Comparison of ENCODE assay signal across 12 cellular contexts in the genomic region with DNA sequence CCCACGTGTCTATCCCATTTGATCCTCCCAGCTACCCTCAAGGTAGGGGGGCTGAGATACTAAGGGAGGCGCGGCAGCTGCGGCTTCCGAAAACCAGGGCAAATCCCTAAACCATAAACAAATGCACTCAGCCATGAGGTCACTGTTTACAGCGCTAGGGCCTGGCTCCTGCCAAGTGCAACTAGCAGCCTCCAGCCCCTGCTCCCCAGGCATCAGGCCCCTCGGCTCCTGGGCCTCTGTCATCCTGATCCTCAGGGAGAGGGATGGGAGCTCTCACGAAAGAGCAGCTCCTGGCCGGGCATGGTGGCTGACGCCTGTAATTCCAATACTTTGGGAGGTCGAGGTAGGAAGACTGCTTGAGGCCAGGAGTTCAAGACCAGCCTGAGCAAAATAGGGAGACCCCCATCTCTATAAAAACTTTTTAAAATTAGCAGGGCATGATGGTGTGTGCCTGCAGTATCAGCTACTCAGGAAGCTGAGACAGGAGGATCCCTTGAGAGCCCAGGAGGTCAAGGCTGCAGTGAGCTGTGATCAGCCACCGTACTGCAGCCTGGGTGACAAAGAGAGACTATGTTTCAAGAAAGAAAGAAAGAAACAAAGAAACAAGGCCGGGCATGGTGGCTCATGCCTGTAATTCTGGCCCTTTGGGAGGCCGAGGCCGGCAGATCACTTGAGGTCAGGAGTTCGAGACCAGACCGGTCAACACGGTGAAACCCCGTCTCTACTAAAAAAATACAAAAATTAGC. TPM values are rescaled to one million over a fixed set of nuclear protein-coding genes. Genes with fewer than 3 reads are reported as not detected.
DNase-seq lines count a peak whose midpoint lies in the region; ATAC-seq, FAIRE-seq and TF ChIP-seq lines count a peak whose summit lies in the region.
"Had no signal": no experiment of that assay in that cellular context is flagged by ENCODE, and none has a peak within 500 bp of the region (broad histone marks: within the 10 kb centered on the region; RNA-seq: fewer than 3 reads in every experiment).

No MANE protein-coding gene starts in this region.

- H2AFZ ChIP-seq in endothelial cell of umbilical vein (ENCODE audit: low read depth, low read length): no peak overlapping the region

- H3K27ac ChIP-seq in cardiac muscle cell: peak overlapping the region; percentile 3
- H3K27ac ChIP-seq in endothelial cell of umbilical vein (ENCODE audit: insufficient read depth, low read depth, low read length): peak overlapping the region; percentile 39
- H3K27ac ChIP-seq in aorta (ENCODE audit: low read depth in 1 of 2, low read length in 2 of 2): peak overlapping the region; percentile 5 to 72
- H3K27ac ChIP-seq in CD8-positive, alpha-beta memory T cell (ENCODE audit: low read depth, low read length): no peak overlapping the region

- H3K9ac ChIP-seq in endothelial cell of umbilical vein (replicated peaks; ENCODE audit: extremely low read depth, insufficient read depth, low read length): no peak overlapping the region

- H3K4me1 ChIP-seq in cardiac muscle cell (ENCODE audit: low read depth): peaks cover 14% of the 10 kb centered on the region
- H3K4me1 ChIP-seq in endothelial cell of umbilical vein (ENCODE audit: control insufficient read depth, extremely low read depth, insufficient read depth, low read length): peaks cover 41% of the 10 kb centered on the region
- no peaks in the 10 kb centered on the region for H3K4me1 ChIP-seq in aorta (ENCODE audit: control insufficient read depth in 1 of 2, insufficient read depth in 2 of 2, low read length in 2 of 2)
- H3K4me1 ChIP-seq in CD8-positive, alpha-beta memory T cell (ENCODE audit: insufficient read depth, low read length): no peaks in the 10 kb centered on the region

- no peak overlapping the region for H3K4me2 ChIP-seq in endothelial cell of umbilical vein (ENCODE audit: insufficient read depth, low read length)

- no peak for FAIRE-seq in endothelial cell of umbilical vein (lab: Jason Lieb, UNC)

- H3K36me3 Mint-ChIP-seq in neural crest cell (ENCODE audit: low read depth): no peaks in the 10 kb centered on the region
- no peaks in the 10 kb centered on the region for H3K36me3 Mint-ChIP-seq in CD8-positive, alpha-beta memory T cell
- no peaks in the 10 kb centered on the region for H3K36me3 Mint-ChIP-seq in activated T-helper 2 cell treated with anti-CD3 and anti-CD28 coated beads, Interferon-gamma antibody, Interleukin-2, Interleukin-4, amounts not matched to agents 10 μg/mL and 5 μg/mL and 100 μg/mL, durations not matched to agents 14 hours and 24 hours and 36 hours (ENCODE audit: low read depth)

- WGBS in aorta, 2 donors: 48 to 59% methylated on average over 19 of the region's 19 CpGs

- peaks cover 7% of the 10 kb centered on the region for H3K79me2 ChIP-seq in endothelial cell of umbilical vein (ENCODE audit: control insufficient read depth, insufficient read depth, low read length)

- peak overlapping the region; percentile 38 for H3K4me3 Mint-ChIP-seq in neural crest cell
- peak overlapping the region in 1 of 7 donors; percentile 80 for H3K4me3 Mint-ChIP-seq in CD8-positive, alpha-beta memory T cell
- no peak overlapping the region for H3K4me3 Mint-ChIP-seq in activated T-helper 2 cell treated with anti-CD3 and anti-CD28 coated beads, Interferon-gamma antibody, Interleukin-2, Interleukin-4, amounts not matched to agents 10 μg/mL and 5 μg/mL and 100 μg/mL, durations not matched to agents 14 hours and 24 hours and 36 hours (ENCODE audit: low read depth)
- H3K4me3 Mint-ChIP-seq: stimulated activated naive CD8-positive, alpha-beta T cell treated with anti-CD3 and anti-CD28 coated beads, Interleukin-15, Interleukin-2, amounts not matched to agents 100 ng/mL and 50 ng/mL, for 24 hours had no signal

- H3K9me3 Mint-ChIP-seq in neural crest cell: no peaks in the 10 kb centered on the region
- no peaks in the 10 kb centered on the region for H3K9me3 Mint-ChIP-seq in CD8-positive, alpha-beta memory T cell
- no peaks in the 10 kb centered on the region for H3K9me3 Mint-ChIP-seq in activated T-helper 2 cell treated with anti-CD3 and anti-CD28 coated beads, Interferon-gamma antibody, Interleukin-2, Interleukin-4, amounts not matched to agents 10 μg/mL and 5 μg/mL and 100 μg/mL, durations not matched to agents 14 hours and 24 hours and 36 hours
- H3K9me3 Mint-ChIP-seq: stimulated activated naive CD8-positive, alpha-beta T cell treated with anti-CD3 and anti-CD28 coated beads, Interleukin-15, Interleukin-2, amounts not matched to agents 100 ng/mL and 50 ng/mL, for 24 hours had no signal

- no peaks in the 10 kb centered on the region for H4K20me1 ChIP-seq in endothelial cell of umbilical vein (replicated peaks; ENCODE audit: control insufficient read depth, extremely low read depth, insufficient read depth, low read length)

- ATAC-seq in left cardiac atrium: no peak
- no peak for ATAC-seq in aorta (ENCODE audit: low FRiP score)
- ATAC-seq in HG02938 (IDR thresholded peaks at IDR 0.05; ENCODE audit: unreplicated experiment): no peak
- ATAC-seq: PC-3 had no signal

- no peaks in the 10 kb centered on the region for H3K27me3 Mint-ChIP-seq in neural crest cell (ENCODE audit: low read depth)
- no peaks in the 10 kb centered on the region for H3K27me3 Mint-ChIP-seq in CD8-positive, alpha-beta memory T cell
- no peaks in the 10 kb centered on the region for H3K27me3 Mint-ChIP-seq in activated T-helper 2 cell treated with anti-CD3 and anti-CD28 coated beads, Interferon-gamma antibody, Interleukin-2, Interleukin-4, amounts not matched to agents 10 μg/mL and 5 μg/mL and 100 μg/mL, durations not matched to agents 14 hours and 24 hours and 36 hours (ENCODE audit: low read depth)
- H3K27me3 Mint-ChIP-seq: stimulated activated naive CD8-positive, alpha-beta T cell treated with anti-CD3 and anti-CD28 coated beads, Interleukin-15, Interleukin-2, amounts not matched to agents 100 ng/mL and 50 ng/mL, for 24 hours had no signal

- H3K4me3 ChIP-seq in cardiac muscle cell (no peak overlapping the region), endothelial cell of umbilical vein (replicated peaks in 1 of 3; ENCODE audit: insufficient read depth in 1 of 3, low read depth in 1 of 3, low read length in 3 of 3) (no peak overlapping the region), aorta (ENCODE audit: low read length in 2 of 2) (no peak overlapping the region)
- H3K4me3 ChIP-seq in CD8-positive, alpha-beta memory T cell (ENCODE audit: low read length): no peak overlapping the region

- H3K9me3 ChIP-seq in cardiac muscle cell (ENCODE audit: low read depth): no peaks in the 10 kb centered on the region
- no peaks in the 10 kb centered on the region for H3K9me3 ChIP-seq in endothelial cell of umbilical vein (replicated peaks; ENCODE audit: control insufficient read depth, insufficient read depth, low read length)
- H3K9me3 ChIP-seq in aorta (ENCODE audit: control insufficient read depth, low read length): no peaks in the 10 kb centered on the region
- H3K9me3 ChIP-seq in CD8-positive, alpha-beta memory T cell (ENCODE audit: low read length): no peaks in the 10 kb centered on the region

- CTCF ChIA-PET in endothelial cell of umbilical vein (lab: Charles Lee): interaction anchor here (0.5 to 1.5 kb wide), 2 partner anchors 26 to 30 kb away, joined by 3 to 5 read pairs; a partner anchor contains a TSS
- CTCF ChIA-PET in CD8-positive, alpha-beta memory T cell (lab: Charles Lee): no interaction called here

- no peak for DNase-seq in cardiac muscle cell (ENCODE audit: low read depth in 1 of 2, low spot score in 1 of 2)
- DNase-seq in left cardiac atrium: no peak
- peak; percentile 30 for DNase-seq in endothelial cell of umbilical vein (ENCODE audit: low read depth, low spot score)
- no peak for DNase-seq in neural crest cell (ENCODE audit: low read depth, low spot score)
- no peak for DNase-seq in aorta
- DNase-seq in CD8-positive, alpha-beta memory T cell: no peak
- no peak for DNase-seq in activated T-helper 2 cell treated with anti-CD3 and anti-CD28 coated beads, Interferon-gamma antibody, Interleukin-2, Interleukin-4, amounts not matched to agents 10 μg/mL and 5 μg/mL and 100 μg/mL, durations not matched to agents 14 hours and 24 hours and 36 hours (ENCODE audit: low spot score)
- DNase-seq: activated CD8-positive, alpha-beta memory T cell treated with anti-CD3 and anti-CD28 coated beads for 24 hours; cerebellar nuclear complex; PC-3 had no signal

- H3K4me1 Mint-ChIP-seq in neural crest cell: peaks cover 36% of the 10 kb centered on the region
- peaks cover 5 to 8% (median 6%) of the 10 kb centered on the region in 3 donors for H3K4me1 Mint-ChIP-seq in CD8-positive, alpha-beta memory T cell
- H3K4me1 Mint-ChIP-seq in activated T-helper 2 cell treated with anti-CD3 and anti-CD28 coated beads, Interferon-gamma antibody, Interleukin-2, Interleukin-4, amounts not matched to agents 10 μg/mL and 5 μg/mL and 100 μg/mL, durations not matched to agents 14 hours and 24 hours and 36 hours (ENCODE audit: low read depth): peaks cover 16% of the 10 kb centered on the region

- no peak for TF ChIP-seq POLR2A in endothelial cell of umbilical vein (IDR thresholded peaks at IDR 0.05; ENCODE audit: low read depth, low read length)

- intact Hi-C loops in left cardiac atrium (cut with DNase I) (no loop called here), endothelial cell of umbilical vein (cut with micrococcal nuclease) (loop anchor here (2.0 kb wide), 1 partner anchor 29 kb away; a partner anchor contains a TSS), aorta (cut with DNase I) (no loop called here)
- intact Hi-C loops in activated T-helper 2 cell treated with anti-CD3 and anti-CD28 coated beads, Interferon-gamma antibody, Interleukin-2, Interleukin-4, amounts not matched to agents 10 μg/mL and 5 μg/mL and 100 μg/mL, durations not matched to agents 14 hours and 24 hours and 36 hours (cut with micrococcal nuclease): loop anchor here (2.0 kb wide), 1 partner anchor 23 kb away; no protein-coding TSS in a partner anchor

- no TSS peak for BruUV-seq in endothelial cell of umbilical vein (replicated peaks; lab: Mats Ljungman, UMichigan)

- H3K27me3 ChIP-seq in cardiac muscle cell (no peaks in the 10 kb centered on the region), endothelial cell of umbilical vein (ENCODE audit: control insufficient read depth in 2 of 2, insufficient read depth in 2 of 2, low read length in 2 of 2) (no peaks in the 10 kb centered on the region), aorta (ENCODE audit: control insufficient read depth in 1 of 2, insufficient read depth in 2 of 2, low read length in 1 of 2) (no peaks in the 10 kb centered on the region)
- no peaks in the 10 kb centered on the region for H3K27me3 ChIP-seq in CD8-positive, alpha-beta memory T cell (ENCODE audit: insufficient read depth, low read length, poor library complexity, severe bottlenecking)

- H3K36me3 ChIP-seq in cardiac muscle cell (peaks cover 10% of the 10 kb centered on the region), endothelial cell of umbilical vein (ENCODE audit: control insufficient read depth in 2 of 2, extremely low read depth in 1 of 2, insufficient read depth in 2 of 2, low read length in 2 of 2) (peaks cover 5 to 8% of the 10 kb centered on the region in 2 experiments), aorta (ENCODE audit: control insufficient read depth in 1 of 2, insufficient read depth in 2 of 2, low read length in 1 of 2) (no peaks in the 10 kb centered on the region)
- H3K36me3 ChIP-seq in CD8-positive, alpha-beta memory T cell (ENCODE audit: insufficient read depth, low read length): no peaks in the 10 kb centered on the region

- POLR2A ChIA-PET in endothelial cell of umbilical vein (lab: Charles Lee): no interaction called here
- POLR2A ChIA-PET in CD8-positive, alpha-beta memory T cell (lab: Charles Lee): interaction anchor here (0.7 kb wide), 1 partner anchor 30 kb away, joined by 3 read pairs; a partner anchor contains a TSS

- H3K27ac Mint-ChIP-seq in neural crest cell (ENCODE audit: unreplicated experiment): peak overlapping the region; percentile 96
- peak overlapping the region in 1 of 8 donors; percentile 64 for H3K27ac Mint-ChIP-seq in CD8-positive, alpha-beta memory T cell
- H3K27ac Mint-ChIP-seq in activated T-helper 2 cell treated with anti-CD3 and anti-CD28 coated beads, Interferon-gamma antibody, Interleukin-2, Interleukin-4, amounts not matched to agents 10 μg/mL and 5 μg/mL and 100 μg/mL, durations not matched to agents 14 hours and 24 hours and 36 hours: no peak overlapping the region
- H3K27ac Mint-ChIP-seq: stimulated activated naive CD8-positive, alpha-beta T cell treated with anti-CD3 and anti-CD28 coated beads, Interleukin-15, Interleukin-2, amounts not matched to agents 100 ng/mL and 50 ng/mL, for 24 hours had no signal

- dilution Hi-C loops in endothelial cell of umbilical vein (cut with MboI; ENCODE audit: extremely low pct_ligation_motif_present, low sequenced_read_pairs): no loop called here

- H3K9me1 ChIP-seq in endothelial cell of umbilical vein (replicated peaks; ENCODE audit: control insufficient read depth, extremely low read depth, insufficient read depth, low read length): no peaks in the 10 kb centered on the region

- TF ChIP-seq CTCF in cardiac muscle cell (IDR thresholded peaks at IDR 0.05; ENCODE audit: low read depth, low read length) (no peak), endothelial cell of umbilical vein (IDR thresholded peaks at IDR 0.05; ENCODE audit: extremely low read depth in 1 of 2, insufficient read depth in 1 of 2, low read depth in 1 of 2, low read length in 2 of 2) (no peak), neural crest cell (conservative IDR thresholded peaks at IDR 0.05) (no peak)

RNA-seq across cellular contexts. Expression of a gene that starts 42.5 kb away (rescaled TPM):
- total RNA-seq in cardiac muscle cell (0.32 TPM in 1 of 2 replicates, not detected in the other), left cardiac atrium (under 1 TPM in 1 of 2 donors, not detected in 1; 0.18 TPM), endothelial cell of umbilical vein (not detected in 2 replicates), neural crest cell (not detected in 2 replicates), aorta (under 1 TPM in 1 of 2 donors, not detected in 1; 0.36 TPM)
- polyA plus RNA-seq in cardiac muscle cell (not detected in 2 replicates), endothelial cell of umbilical vein (not detected in 2 replicates), aorta (1 to 10 TPM in 1 of 2 donors, not detected in 1; 4.1 TPM)
- polyA plus RNA-seq in endothelial cell of umbilical vein (2011; cell fraction: cytosol; rRNA removed): not detected in 2 replicates
- not detected in 2 replicates for polyA plus RNA-seq in endothelial cell of umbilical vein (2011; cell fraction: nucleus; rRNA removed)
- 0.19 and 0.23 TPM in 2 replicates for polyA plus RNA-seq in endothelial cell of umbilical vein (2012)
- polyA minus RNA-seq in endothelial cell of umbilical vein: not detected in 2 replicates
- polyA minus RNA-seq in endothelial cell of umbilical vein (2011; cell fraction: cytosol; rRNA and poly(A)+ RNA removed): not detected
- polyA minus RNA-seq in endothelial cell of umbilical vein (2011; cell fraction: nucleus; rRNA and poly(A)+ RNA removed): not detected in 2 replicates
- total RNA-seq in CD8-positive, alpha-beta memory T cell: not detected
- polyA plus RNA-seq in CD8-positive, alpha-beta memory T cell: 0.29 TPM
- not detected in 2 replicates for total RNA-seq in activated T-helper 2 cell treated with anti-CD3 and anti-CD28 coated beads, Interferon-gamma antibody, Interleukin-2, Interleukin-4, amounts not matched to agents 10 μg/mL and 5 μg/mL and 100 μg/mL, durations not matched to agents 14 hours and 24 hours and 36 hours
- total RNA-seq: PC-3 had no signal

RNA-seq across cellular contexts. Expression of a gene that starts 59.9 kb away (rescaled TPM):
- total RNA-seq in cardiac muscle cell (10.2 and 13.7 TPM in 2 replicates), left cardiac atrium (1 to 10 TPM; 5.0 to 6.7 TPM), endothelial cell of umbilical vein (24.4 and 25.0 TPM in 2 replicates), neural crest cell (29.1 and 30.6 TPM in 2 replicates), aorta (1 to 10 TPM; 7.1 to 7.7 TPM)
- polyA plus RNA-seq in cardiac muscle cell (12.4 and 18.6 TPM in 2 replicates), endothelial cell of umbilical vein (8.4 and 11.0 TPM in 2 replicates), aorta (10 to 100 TPM in 1 of 2 donors, 1 to 10 TPM in 1; 7.1 to 10.6 TPM)
- 19.3 and 19.9 TPM in 2 replicates for polyA plus RNA-seq in endothelial cell of umbilical vein (2011; cell fraction: cytosol; rRNA removed)
- 14.6 and 21.5 TPM in 2 replicates for polyA plus RNA-seq in endothelial cell of umbilical vein (2011; cell fraction: nucleus; rRNA removed)
- polyA plus RNA-seq in endothelial cell of umbilical vein (2012): 14.0 and 19.3 TPM in 2 replicates
- 9.1 and 12.0 TPM in 2 replicates for polyA minus RNA-seq in endothelial cell of umbilical vein
- 17.6 TPM for polyA minus RNA-seq in endothelial cell of umbilical vein (2011; cell fraction: cytosol; rRNA and poly(A)+ RNA removed)
- polyA minus RNA-seq in endothelial cell of umbilical vein (2011; cell fraction: nucleus; rRNA and poly(A)+ RNA removed): 10.7 and 11.1 TPM in 2 replicates
- total RNA-seq in CD8-positive, alpha-beta memory T cell: 10 to 100 TPM; 23.1 to 24.7 TPM
- 6.7 TPM for polyA plus RNA-seq in CD8-positive, alpha-beta memory T cell
- total RNA-seq in activated T-helper 2 cell treated with anti-CD3 and anti-CD28 coated beads, Interferon-gamma antibody, Interleukin-2, Interleukin-4, amounts not matched to agents 10 μg/mL and 5 μg/mL and 100 μg/mL, durations not matched to agents 14 hours and 24 hours and 36 hours: 24.0 and 28.6 TPM in 2 replicates

Comparison
In these comparisons a context has a peak if more than half of its experiments do, and no peak if none do; other contexts are left out.
1. intact Hi-C loops: an anchor here in endothelial cell of umbilical vein (2.0 kb wide) and activated T-helper 2 cell treated with anti-CD3 and anti-CD28 coated beads, Interferon-gamma antibody, Interleukin-2, Interleukin-4, amounts not matched to agents 10 μg/mL and 5 μg/mL and 100 μg/mL, durations not matched to agents 14 hours and 24 hours and 36 hours (2.0 kb wide); none called in left cardiac atrium and aorta.